2 cellular contexts compared by ENCODE assay signal in the genomic region with DNA sequence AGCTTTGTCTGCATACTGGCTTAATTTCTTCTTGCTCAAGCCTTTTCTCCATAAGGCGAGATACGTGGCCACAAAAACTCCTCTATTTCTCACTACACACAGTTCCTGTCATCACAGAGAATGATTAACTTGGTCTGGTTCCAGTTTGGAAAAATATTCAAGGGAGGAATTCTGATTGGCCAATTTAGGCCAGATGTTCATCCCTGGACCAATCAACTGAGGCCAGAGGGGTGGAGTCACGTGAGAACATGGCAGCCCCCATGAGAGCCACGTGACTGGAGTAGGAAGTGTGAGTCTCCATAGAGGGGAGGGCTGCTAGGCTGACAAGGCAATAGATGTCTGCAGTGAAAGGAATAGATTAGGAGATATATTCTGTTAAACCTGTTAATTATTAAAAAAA.
TF ChIP-seq lines count a peak whose summit lies in the region.
"Not testable (repeated sequence)": the region's sequence is repeated elsewhere in the genome, so short reads cannot be mapped to it uniquely, and the experiment has no call there.

No MANE protein-coding gene starts in this region.

TF ChIP-seq in IMR-90, 13 proteins besides CTCF, POLR2A, EP300 and RAD21:
- TF ChIP-seq, protein P1, sequence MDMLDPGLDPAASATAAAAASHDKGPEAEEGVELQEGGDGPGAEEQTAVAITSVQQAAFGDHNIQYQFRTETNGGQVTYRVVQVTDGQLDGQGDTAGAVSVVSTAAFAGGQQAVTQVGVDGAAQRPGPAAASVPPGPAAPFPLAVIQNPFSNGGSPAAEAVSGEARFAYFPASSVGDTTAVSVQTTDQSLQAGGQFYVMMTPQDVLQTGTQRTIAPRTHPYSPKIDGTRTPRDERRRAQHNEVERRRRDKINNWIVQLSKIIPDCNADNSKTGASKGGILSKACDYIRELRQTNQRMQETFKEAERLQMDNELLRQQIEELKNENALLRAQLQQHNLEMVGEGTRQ (IDR thresholded peaks at IDR 0.05; ENCODE audit: low read depth, low read length) = peak; percentile 60

TF ChIP-seq in K562, 482 proteins besides CTCF, POLR2A, EP300 and RAD21:
- TF ChIP-seq RAD51 (IDR thresholded peaks at IDR 0.05; ENCODE audit: borderline replicate concordance, low read depth) (peak; percentile 95), TFAP4 (CRISPR knock-in tag; IDR thresholded peaks at IDR 0.05; ENCODE audit: borderline replicate concordance) (0 out of 2 replicates have a peak, but pooled peaks have one; percentile 26), ASH1L (IDR thresholded peaks at IDR 0.05; ENCODE audit: borderline replicate concordance, low read depth, partially characterized antibody) (peak; percentile 43), BHLHE40 (IDR thresholded peaks at IDR 0.05; ENCODE audit: low read length) (peak; percentile 83), USF1 (CRISPR knock-in tag; IDR thresholded peaks at IDR 0.05) (peak; percentile 96), CREM (IDR thresholded peaks at IDR 0.05; ENCODE audit: low read depth) (0 out of 2 replicates have a peak, but pooled peaks have one; percentile 25), ZBTB17 (CRISPR knock-in tag; IDR thresholded peaks at IDR 0.05) (peak; percentile 68; the same call in 1 of the 2 replicates), MEIS2 (IDR thresholded peaks at IDR 0.05; ENCODE audit: partially characterized antibody) (peak; percentile 63), MYC (IDR thresholded peaks at IDR 0.05; ENCODE audit: low read depth, low read length) (peak; percentile 84), DIDO1 (tag; IDR thresholded peaks at IDR 0.05; ENCODE audit: low read depth) (peak; percentile 57; the same call in 1 of the 2 replicates), MXD1 (CRISPR knock-in tag; IDR thresholded peaks at IDR 0.05; ENCODE audit: borderline replicate concordance, poor library complexity, severe bottlenecking) (peak; percentile 11), CC2D1A (IDR thresholded peaks at IDR 0.05) (0 out of 2 replicates have a peak, but pooled peaks have one; percentile 26), FOS (IDR thresholded peaks at IDR 0.05; ENCODE audit: extremely low read depth, insufficient read length) (peak; percentile 34), YY1 (IDR thresholded peaks at IDR 0.05; ENCODE audit: borderline replicate concordance in 1 of 3, control insufficient read depth in 1 of 3, extremely low read depth in 1 of 3, insufficient read depth in 3 of 3, insufficient read length in 1 of 3, insufficient replicate concordance in 2 of 3, low read depth in 1 of 3, low read length in 2 of 3) (peak; percentile 23 to 88 (median 69)), VEZF1 (CRISPR knock-in tag; IDR thresholded peaks at IDR 0.05) (peak; percentile 36; the same call in 1 of the 2 replicates), NFIC (IDR thresholded peaks at IDR 0.05) (peak; percentile 32; the same call in 1 of the 2 replicates), TOE1 (IDR thresholded peaks at IDR 0.05; ENCODE audit: borderline replicate concordance) (peak; percentile 93), PKNOX1 (IDR thresholded peaks at IDR 0.05) (peak; percentile 52; the same call in 1 of the 2 replicates), EP400 (IDR thresholded peaks at IDR 0.05) (peak; percentile 46; the same call in 1 of the 2 replicates), HCFC1 (IDR thresholded peaks at IDR 0.05; ENCODE audit: low read depth, low read length) (peak; percentile 29; the same call in 1 of the 2 replicates), L3MBTL2 (IDR thresholded peaks at IDR 0.05) (peak; percentile 19; the same call in 1 of the 2 replicates), FOXM1 (IDR thresholded peaks at IDR 0.05; ENCODE audit: low read depth) (peak; percentile 33; the same call in 1 of the 2 replicates), NFYB (IDR thresholded peaks at IDR 0.05; ENCODE audit: extremely low read depth, insufficient read length) (peak; percentile 50), CBFA2T2 (conservative IDR thresholded peaks at IDR 0.05) (peak; percentile 71)
- TF ChIP-seq, protein P2, sequence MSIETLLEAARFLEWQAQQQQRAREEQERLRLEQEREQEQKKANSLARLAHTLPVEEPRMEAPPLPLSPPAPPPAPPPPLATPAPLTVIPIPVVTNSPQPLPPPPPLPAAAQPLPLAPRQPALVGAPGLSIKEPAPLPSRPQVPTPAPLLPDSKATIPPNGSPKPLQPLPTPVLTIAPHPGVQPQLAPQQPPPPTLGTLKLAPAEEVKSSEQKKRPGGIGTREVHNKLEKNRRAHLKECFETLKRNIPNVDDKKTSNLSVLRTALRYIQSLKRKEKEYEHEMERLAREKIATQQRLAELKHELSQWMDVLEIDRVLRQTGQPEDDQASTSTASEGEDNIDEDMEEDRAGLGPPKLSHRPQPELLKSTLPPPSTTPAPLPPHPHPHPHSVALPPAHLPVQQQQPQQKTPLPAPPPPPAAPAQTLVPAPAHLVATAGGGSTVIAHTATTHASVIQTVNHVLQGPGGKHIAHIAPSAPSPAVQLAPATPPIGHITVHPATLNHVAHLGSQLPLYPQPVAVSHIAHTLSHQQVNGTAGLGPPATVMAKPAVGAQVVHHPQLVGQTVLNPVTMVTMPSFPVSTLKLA (conservative IDR thresholded peaks at IDR 0.05) = 0 out of 4 replicates have a peak, but pooled peaks of 1 of the 2 experiments have one; percentile 41
- TF ChIP-seq, protein P3, sequence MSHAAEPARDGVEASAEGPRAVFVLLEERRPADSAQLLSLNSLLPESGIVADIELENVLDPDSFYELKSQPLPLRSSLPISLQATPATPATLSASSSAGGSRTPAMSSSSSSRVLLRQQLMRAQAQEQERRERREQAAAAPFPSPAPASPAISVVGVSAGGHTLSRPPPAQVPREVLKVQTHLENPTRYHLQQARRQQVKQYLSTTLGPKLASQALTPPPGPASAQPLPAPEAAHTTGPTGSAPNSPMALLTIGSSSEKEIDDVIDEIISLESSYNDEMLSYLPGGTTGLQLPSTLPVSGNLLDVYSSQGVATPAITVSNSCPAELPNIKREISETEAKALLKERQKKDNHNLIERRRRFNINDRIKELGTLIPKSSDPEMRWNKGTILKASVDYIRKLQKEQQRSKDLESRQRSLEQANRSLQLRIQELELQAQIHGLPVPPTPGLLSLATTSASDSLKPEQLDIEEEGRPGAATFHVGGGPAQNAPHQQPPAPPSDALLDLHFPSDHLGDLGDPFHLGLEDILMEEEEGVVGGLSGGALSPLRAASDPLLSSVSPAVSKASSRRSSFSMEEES (CRISPR knock-in tag; IDR thresholded peaks at IDR 0.05) = peak; percentile 97
- not testable (repeated sequence) for TF ChIP-seq MYC (CRISPR knock-in tag; IDR thresholded peaks at IDR 0.05; ENCODE audit: borderline replicate concordance, low read depth); TOE1 (CRISPR knock-in tag; IDR thresholded peaks at IDR 0.05; ENCODE audit: borderline replicate concordance, low read depth); FOXM1 (CRISPR knock-in tag; IDR thresholded peaks at IDR 0.05; ENCODE audit: low read depth)
- TF ChIP-seq, protein P1 (CRISPR knock-in tag; IDR thresholded peaks at IDR 0.05) = peak; percentile 89
- TF ChIP-seq, protein P4, sequence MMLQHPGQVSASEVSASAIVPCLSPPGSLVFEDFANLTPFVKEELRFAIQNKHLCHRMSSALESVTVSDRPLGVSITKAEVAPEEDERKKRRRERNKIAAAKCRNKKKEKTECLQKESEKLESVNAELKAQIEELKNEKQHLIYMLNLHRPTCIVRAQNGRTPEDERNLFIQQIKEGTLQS (IDR thresholded peaks at IDR 0.05) = not testable (repeated sequence)
- TF ChIP-seq, protein P4 (CRISPR knock-in tag; conservative IDR thresholded peaks at IDR 0.05) = 0 out of 2 replicates have a peak, but pooled peaks have one; percentile 38
- TF ChIP-seq, protein P5, sequence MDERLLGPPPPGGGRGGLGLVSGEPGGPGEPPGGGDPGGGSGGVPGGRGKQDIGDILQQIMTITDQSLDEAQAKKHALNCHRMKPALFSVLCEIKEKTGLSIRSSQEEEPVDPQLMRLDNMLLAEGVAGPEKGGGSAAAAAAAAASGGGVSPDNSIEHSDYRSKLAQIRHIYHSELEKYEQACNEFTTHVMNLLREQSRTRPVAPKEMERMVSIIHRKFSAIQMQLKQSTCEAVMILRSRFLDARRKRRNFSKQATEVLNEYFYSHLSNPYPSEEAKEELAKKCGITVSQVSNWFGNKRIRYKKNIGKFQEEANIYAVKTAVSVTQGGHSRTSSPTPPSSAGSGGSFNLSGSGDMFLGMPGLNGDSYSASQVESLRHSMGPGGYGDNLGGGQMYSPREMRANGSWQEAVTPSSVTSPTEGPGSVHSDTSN (CRISPR knock-in tag; IDR thresholded peaks at IDR 0.05; ENCODE audit: low read depth) = not testable (repeated sequence)
- TF ChIP-seq, protein P5 (tag; conservative IDR thresholded peaks at IDR 0.05; ENCODE audit: low read depth) = peak; percentile 25; the same call in 1 of the 2 replicates
- TF ChIP-seq, protein P6, sequence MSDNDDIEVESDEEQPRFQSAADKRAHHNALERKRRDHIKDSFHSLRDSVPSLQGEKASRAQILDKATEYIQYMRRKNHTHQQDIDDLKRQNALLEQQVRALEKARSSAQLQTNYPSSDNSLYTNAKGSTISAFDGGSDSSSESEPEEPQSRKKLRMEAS (CRISPR knock-in tag; IDR thresholded peaks at IDR 0.05) = 0 out of 2 replicates have a peak, but pooled peaks have one; percentile 35
